In genomic region chr6:15948930-15949900, GRCh38 we compare ENCODE assay signal across 10 cellular contexts.
DNase-seq lines count a peak whose midpoint lies in the region; ATAC-seq, FAIRE-seq and TF ChIP-seq lines count a peak whose summit lies in the region.
"Had no signal": no experiment of that assay in that cellular context is flagged by ENCODE, and none has a peak within 500 bp of the region (broad histone marks: within the 10 kb centered on the region; RNA-seq: fewer than 3 reads in every experiment).

No MANE protein-coding gene starts in this region.

- no peaks in the 10 kb centered on the region for H3K36me3 Mint-ChIP-seq in chondrocyte (ENCODE audit: low read depth)

- no peak overlapping the region for H3K4me3 Mint-ChIP-seq in chondrocyte (ENCODE audit: unreplicated experiment)

- FAIRE-seq in frontal cortex (lab: Jason Lieb, UNC) = no peak

- POLR2A ChIA-PET in RWPE1 (lab: Yijun Ruan, JAX; ENCODE audit: low non-redundant PET) = no interaction called here

- ATAC-seq in GM18517 (IDR thresholded peaks at IDR 0.05; ENCODE audit: unreplicated experiment) = no peak

- no peaks in the 10 kb centered on the region for H3K9me3 Mint-ChIP-seq in chondrocyte (ENCODE audit: low read depth)

- TF ChIP-seq CTCF in RWPE1 (conservative IDR thresholded peaks at IDR 0.05; ENCODE audit: low read depth) (no peak), kidney epithelial cell (IDR thresholded peaks at IDR 0.05; ENCODE audit: insufficient read depth, low read length, poor library complexity, severe bottlenecking) (no peak), chondrocyte (IDR thresholded peaks at IDR 0.05) (no peak)

- CTCF ChIA-PET in RWPE1 (lab: Yijun Ruan, JAX) = no interaction called here

- H3K36me3 ChIP-seq in kidney epithelial cell (ENCODE audit: control insufficient read depth, insufficient read depth, low read length) = no peaks in the 10 kb centered on the region
- H3K36me3 ChIP-seq: BLaER1 treated with 17β-estradiol and CSF1 and Interleukin-3, amounts not matched to agents 10 nM and 100 nM had no signal

- H3K27me3 ChIP-seq in kidney epithelial cell (ENCODE audit: control insufficient read depth, insufficient read depth, low read length) = no peaks in the 10 kb centered on the region
- H3K27me3 ChIP-seq: BLaER1 treated with 17β-estradiol and CSF1 and Interleukin-3, amounts not matched to agents 10 nM and 100 nM had no signal

- no peak overlapping the region for H3K27ac ChIP-seq in RWPE1
- H3K27ac ChIP-seq: BLaER1 treated with 17β-estradiol and CSF1 and Interleukin-3, amounts not matched to agents 10 nM and 100 nM had no signal

- peak; percentile 97 for DNase-seq in COR-L47 (lab: John Stamatoyannopoulos, UW)
- DNase-seq in NCI-H1417 treated with DMSO at 0.1 percent for 48 hours (lab: John Stamatoyannopoulos, UW) = peak; percentile 86
- peak; percentile 39 for DNase-seq in RWPE1 (ENCODE audit: low spot score)
- DNase-seq in kidney epithelial cell (ENCODE audit: low read depth) = peak; percentile 77
- DNase-seq in chondrocyte (ENCODE audit: low spot score) = no peak
- DNase-seq in T1000 (lab: John Stamatoyannopoulos, UW) = no peak
- DNase-seq in frontal cortex (ENCODE audit: low spot score in 2 of 2) = no peak
- DNase-seq: OCI-M1 had no signal

- no peak overlapping the region for H3K27ac Mint-ChIP-seq in chondrocyte (ENCODE audit: unreplicated experiment)

- H3K27me3 Mint-ChIP-seq in chondrocyte (ENCODE audit: low read depth) = no peaks in the 10 kb centered on the region

- peak overlapping the region; percentile 7 for H3K4me3 ChIP-seq in kidney epithelial cell (ENCODE audit: low read depth, low read length)
- H3K4me3 ChIP-seq: BLaER1 treated with 17β-estradiol and CSF1 and Interleukin-3, amounts not matched to agents 10 nM and 100 nM had no signal

- H3K4me1 Mint-ChIP-seq in chondrocyte (ENCODE audit: low read depth) = peaks cover 30% of the 10 kb centered on the region

Comparison
In these comparisons a context has a peak if more than half of its experiments do, and no peak if none do; other contexts are left out.
1. DNase-seq: peak in COR-L47 (single experiment), NCI-H1417 treated with DMSO at 0.1 percent for 48 hours (single experiment), RWPE1 (single experiment) and kidney epithelial cell (single experiment); none in chondrocyte (single experiment), T1000 (single experiment) and frontal cortex (0 of 2).